ENCODE assay signal across 13 cellular contexts in the genomic region with DNA sequence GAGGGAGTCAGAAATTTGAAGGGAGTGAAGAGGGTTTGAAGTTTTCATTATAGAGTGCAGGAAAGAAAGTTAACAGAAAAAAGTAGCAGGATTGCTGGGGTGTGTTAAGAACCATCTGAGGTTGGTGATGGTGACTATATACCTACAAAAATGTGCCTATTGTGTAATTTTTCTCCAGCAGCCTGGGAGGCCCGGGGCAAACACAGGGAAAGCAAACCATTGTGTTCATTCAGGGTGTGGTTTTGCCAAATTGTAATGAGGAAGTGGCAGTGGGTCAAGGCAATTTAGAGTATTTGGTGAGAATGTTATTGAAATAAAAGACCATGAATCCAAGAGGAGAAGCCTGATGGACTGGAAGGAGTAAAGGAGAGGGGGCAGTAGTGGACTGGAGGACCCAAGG. TPM values are rescaled to one million over a fixed set of nuclear protein-coding genes. Genes with fewer than 3 reads are reported as not detected.
DNase-seq lines count a peak whose midpoint lies in the region; ATAC-seq, FAIRE-seq and TF ChIP-seq lines count a peak whose summit lies in the region.
"Had no signal": no experiment of that assay in that cellular context is flagged by ENCODE, and none has a peak within 500 bp of the region (broad histone marks: within the 10 kb centered on the region; RNA-seq: fewer than 3 reads in every experiment).

No MANE protein-coding gene starts in this region.

- TF ChIP-seq POLR2A in A549 (IDR thresholded peaks at IDR 0.05; ENCODE audit: low read length): no peak
- no peak for TF ChIP-seq POLR2A in prostate gland (IDR thresholded peaks at IDR 0.05)

- H3K27me3 ChIP-seq in astrocyte (ENCODE audit: insufficient read depth, low read length): no peaks in the 10 kb centered on the region
- H3K27me3 ChIP-seq in prostate gland (replicated peaks; ENCODE audit: insufficient read depth): no peaks in the 10 kb centered on the region
- H3K27me3 ChIP-seq: tibial artery had no signal

- TF ChIP-seq RAD21 in A549 (conservative IDR thresholded peaks at IDR 0.05 in 1 of 2, IDR thresholded peaks at IDR 0.05 in 1 of 2): no peak

- in situ Hi-C loops in KBM-7 (cut with MboI; ENCODE audit: low pct_unique_long_range_greater_than_20kb, low sequenced_read_pairs): no loop called here

- no peak overlapping the region for H2AFZ ChIP-seq in astrocyte (ENCODE audit: low read depth, low read length)

- no peak overlapping the region for H3K9ac ChIP-seq in astrocyte (ENCODE audit: low read length)

- no peaks in the 10 kb centered on the region for H3K27me3 Mint-ChIP-seq in astrocyte (ENCODE audit: low read depth, unreplicated experiment)

- POLR2A ChIA-PET in A549 (lab: Yijun Ruan, JAX): interaction anchor here (0.5 to 1.2 kb wide), 2 partner anchors 28 to 86 kb away, joined by 3 read pairs; a partner anchor contains a TSS

- H3K9me3 Mint-ChIP-seq in astrocyte (ENCODE audit: unreplicated experiment): no peaks in the 10 kb centered on the region
- H3K9me3 Mint-ChIP-seq: nephron had no signal

- intact Hi-C loops in prostate gland (cut with DNase I): no loop called here

- no peaks in the 10 kb centered on the region for H4K20me1 ChIP-seq in astrocyte (ENCODE audit: insufficient read depth, low read length)

- no peak overlapping the region for H3K27ac Mint-ChIP-seq in astrocyte (ENCODE audit: unreplicated experiment)

- no peaks in the 10 kb centered on the region for H3K79me2 ChIP-seq in astrocyte (ENCODE audit: insufficient read depth, low read length)

- TF ChIP-seq EP300 in A549 (IDR thresholded peaks at IDR 0.05): no peak

- peak; percentile 85 to 87; a peak in 5 of 6 replicates for ATAC-seq in A549

- TF ChIP-seq CTCF in A549 (IDR thresholded peaks at IDR 0.05) (no peak), astrocyte (IDR thresholded peaks at IDR 0.05; ENCODE audit: insufficient read depth, low read depth, low read length) (no peak), prostate gland (IDR thresholded peaks at IDR 0.05) (no peak)

- H3K4me1 ChIP-seq in A549 (peaks cover 25% of the 10 kb centered on the region), astrocyte (ENCODE audit: insufficient read depth, low read length) (no peaks in the 10 kb centered on the region), prostate gland (replicated peaks) (no peaks in the 10 kb centered on the region)
- H3K4me1 ChIP-seq: tibial artery had no signal

- H3K36me3 ChIP-seq in astrocyte (ENCODE audit: insufficient read depth, low read length): no peaks in the 10 kb centered on the region
- H3K36me3 ChIP-seq in prostate gland: no peaks in the 10 kb centered on the region
- H3K36me3 ChIP-seq: tibial artery had no signal

- peak overlapping the region; percentile 69 for H3K4me2 ChIP-seq in A549
- no peak overlapping the region for H3K4me2 ChIP-seq in astrocyte (ENCODE audit: low read length)

- CTCF ChIA-PET in A549 (lab: Yijun Ruan, JAX): no interaction called here

- H3K36me3 Mint-ChIP-seq in astrocyte (ENCODE audit: low read depth, unreplicated experiment): no peaks in the 10 kb centered on the region

- WGBS in A549 (ENCODE audit: missing lambda C conversion rate): 0% methylated on average over 1 of the region's 1 CpG
- 23% methylated on average over 1 of the region's 1 CpG for WGBS in prostate gland

- H3K4me1 Mint-ChIP-seq in astrocyte (ENCODE audit: low read depth, unreplicated experiment): peaks cover 8% of the 10 kb centered on the region
- H3K4me1 Mint-ChIP-seq: nephron had no signal

- H3K9me3 ChIP-seq in A549 (no peaks in the 10 kb centered on the region), astrocyte (ENCODE audit: insufficient read depth, low read depth, low read length) (no peaks in the 10 kb centered on the region), prostate gland (no peaks in the 10 kb centered on the region)
- H3K9me3 ChIP-seq: tibial artery had no signal

- H3K4me3 ChIP-seq in A549 (no peak overlapping the region), astrocyte (ENCODE audit: insufficient read depth, low read depth, low read length) (no peak overlapping the region), prostate gland (no peak overlapping the region)
- H3K4me3 ChIP-seq: tibial artery had no signal

- FAIRE-seq in A549 (lab: Jason Lieb, UNC) (no peak), astrocyte (lab: Jason Lieb, UNC) (no peak), RCC 7860 (lab: Jason Lieb, UNC) (no peak)
- FAIRE-seq: A204.1 had no signal

- peak; percentile 5 to 65 for DNase-seq in A549 (ENCODE audit: low read depth in 1 of 2, low spot score in 1 of 2)
- peak; percentile 53 for DNase-seq in KBM-7
- peak; percentile 66 for DNase-seq in astrocyte (ENCODE audit: low read depth)
- DNase-seq in iris pigment epithelial cell (ENCODE audit: low read depth): peak; percentile 80
- DNase-seq in RCC 7860 (ENCODE audit: low spot score): no peak
- DNase-seq in activated CD4-positive, alpha-beta T cell treated with anti-CD3 and anti-CD28 coated beads, Interleukin-2, amount 50 U/mL, for 48 hours: no peak
- DNase-seq in prostate gland (ENCODE audit: low spot score): no peak
- DNase-seq in C1 segment of cervical spinal cord (lab: John Stamatoyannopoulos, UW): no peak
- DNase-seq: activated CD4-positive, alpha-beta T cell treated with anti-CD3 and anti-CD28 coated beads for 4 hours; stimulated activated CD4-positive, alpha-beta T cell treated with anti-CD3 and anti-CD28 coated beads, Interleukin-4, amount 100 ng/mL, for 1 hour; tibial artery had no signal

- H3K27ac ChIP-seq in A549: peak overlapping the region; percentile 63 to 74
- H3K27ac ChIP-seq in astrocyte (ENCODE audit: low read depth, low read length): no peak overlapping the region
- no peak overlapping the region for H3K27ac ChIP-seq in prostate gland
- H3K27ac ChIP-seq: tibial artery had no signal

- H3K4me3 Mint-ChIP-seq in astrocyte (ENCODE audit: unreplicated experiment): no peak overlapping the region
- H3K4me3 Mint-ChIP-seq: nephron had no signal

TF ChIP-seq in A549, 52 proteins besides CTCF, POLR2A, EP300 and RAD21:
- no peak for TF ChIP-seq BHLHE40 (IDR thresholded peaks at IDR 0.05; ENCODE audit: low read depth, low read length)
- TF ChIP-seq CEBPB (IDR thresholded peaks at IDR 0.05): peak; percentile 47 to 55; a peak in 3 of 4 replicates
- TF ChIP-seq, protein P1, sequence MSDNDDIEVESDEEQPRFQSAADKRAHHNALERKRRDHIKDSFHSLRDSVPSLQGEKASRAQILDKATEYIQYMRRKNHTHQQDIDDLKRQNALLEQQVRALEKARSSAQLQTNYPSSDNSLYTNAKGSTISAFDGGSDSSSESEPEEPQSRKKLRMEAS (IDR thresholded peaks at IDR 0.05): no peak
- TF ChIP-seq FOSL2 (IDR thresholded peaks at IDR 0.05): no peak
- 0 out of 2 replicates have a peak, but pooled peaks have one; percentile 10 for TF ChIP-seq FOSL2 (CRISPR knock-in tag; IDR thresholded peaks at IDR 0.05)
- no peak for TF ChIP-seq GATA3 (IDR thresholded peaks at IDR 0.05; ENCODE audit: borderline replicate concordance)
TF ChIP-seq in A549: peak in this region for 2.

RNA-seq across cellular contexts. Expression of a gene that starts 8.2 kb away (rescaled TPM):
- polyA plus RNA-seq in A549 (2011; rRNA removed) (62.1 and 65.4 TPM in 2 replicates), A549 (2017; fragmentation: RNase III; extraction: RNeasy Plus Mini Kit Qiagen cat#74134 plus additional on column Dnase treatment) (46.4 to 52.6 TPM (median 48.2 TPM) in 3 replicates)
- polyA plus RNA-seq in A549 (2012; cell fraction: cytosol; rRNA removed): 20.2 and 21.4 TPM in 2 replicates
- 10.7 and 11.7 TPM in 2 replicates for polyA plus RNA-seq in A549 (2012; cell fraction: nucleus; rRNA removed)
- polyA minus RNA-seq in A549 (2011; rRNA and poly(A)+ RNA removed): 8.9 and 12.4 TPM in 2 replicates
- total RNA-seq in astrocyte (35.4 and 41.7 TPM in 2 replicates), prostate gland (10 to 100 TPM; 42.1 to 45.7 TPM)

RNA-seq across cellular contexts. Expression of a gene that starts 28.2 kb away (rescaled TPM):
- 27.0 and 35.5 TPM in 2 replicates for polyA plus RNA-seq in A549 (2011; rRNA removed)
- 16.0 and 17.7 TPM in 2 replicates for polyA plus RNA-seq in A549 (2012; cell fraction: cytosol; rRNA removed)
- polyA plus RNA-seq in A549 (2012; cell fraction: nucleus; rRNA removed): 3.1 and 8.0 TPM in 2 replicates
- polyA plus RNA-seq in A549 (2017; fragmentation: RNase III; extraction: RNeasy Plus Mini Kit Qiagen cat#74134 plus additional on column Dnase treatment): 29.8 to 33.8 TPM (median 31.1 TPM) in 3 replicates
- 4.1 and 4.9 TPM in 2 replicates for polyA minus RNA-seq in A549 (2011; rRNA and poly(A)+ RNA removed)
- 11.8 and 15.2 TPM in 2 replicates for total RNA-seq in astrocyte
- total RNA-seq in prostate gland: 10 to 100 TPM; 11.7 to 26.9 TPM

Comparison
In these comparisons a context has a peak if more than half of its experiments do, and no peak if none do; other contexts are left out.
1. DNase-seq: peak in A549 (2 of 2), KBM-7 (single experiment), astrocyte (single experiment) and iris pigment epithelial cell (single experiment); none in RCC 7860 (single experiment), activated CD4-positive, alpha-beta T cell treated with anti-CD3 and anti-CD28 coated beads, Interleukin-2, amount 50 U/mL, for 48 hours (0 of 2), prostate gland (single experiment) and C1 segment of cervical spinal cord (0 of 14).
2. H3K27ac ChIP-seq: peak in A549 (2 of 2); none in astrocyte (single experiment) and prostate gland (0 of 2).